Comparison of ENCODE assay signal across 27 cellular contexts in the genomic region with DNA sequence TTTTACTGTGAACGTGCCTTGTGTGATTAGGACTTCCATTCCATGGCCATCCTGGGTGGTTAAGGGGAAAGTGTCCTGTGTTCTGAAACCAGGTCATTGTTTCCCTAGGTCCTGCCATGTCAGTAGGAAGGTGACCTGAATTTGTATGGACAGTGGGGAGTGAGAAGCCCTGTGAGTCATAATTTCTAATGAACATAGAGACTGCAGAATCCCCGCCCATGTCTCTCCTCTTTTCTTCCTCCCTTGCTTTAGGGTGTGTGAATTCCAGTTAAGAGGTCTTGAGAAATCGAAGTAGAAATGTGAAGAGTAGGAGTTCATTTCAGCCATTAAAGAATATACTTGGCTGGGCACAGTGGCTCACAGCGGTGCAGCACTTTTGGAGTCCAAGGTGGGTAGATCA. TPM values are rescaled to one million over a fixed set of nuclear protein-coding genes. Genes with fewer than 3 reads are reported as not detected.
DNase-seq lines count a peak whose midpoint lies in the region; ATAC-seq, FAIRE-seq and TF ChIP-seq lines count a peak whose summit lies in the region.
"Had no signal": no experiment of that assay in that cellular context is flagged by ENCODE, and none has a peak within 500 bp of the region (broad histone marks: within the 10 kb centered on the region; RNA-seq: fewer than 3 reads in every experiment).

No MANE protein-coding gene starts in this region.

- H3K36me3 ChIP-seq in naive thymus-derived CD4-positive, alpha-beta T cell (ENCODE audit: control insufficient read depth in 2 of 3, insufficient read depth in 3 of 3, low read length in 3 of 3): peaks cover 0 to 4% (median 0%) of the 10 kb centered on the region in 3 experiments
- H3K36me3 ChIP-seq in psoas muscle (ENCODE audit: insufficient read depth in 1 of 2, low read depth in 1 of 2): no peaks in the 10 kb centered on the region
- H3K36me3 ChIP-seq: Peyer's patch, suprapubic skin had no signal

- no peaks in the 10 kb centered on the region for H3K9me3 Mint-ChIP-seq in activated CD4-positive, alpha-beta memory T cell treated with anti-CD3 and anti-CD28 coated beads for 36 hours
- no peaks in the 10 kb centered on the region for H3K9me3 Mint-ChIP-seq in activated CD4-positive, alpha-beta memory T cell treated with anti-CD3 and anti-CD28 coated beads, Interleukin-2, amount 10 ng/mL, durations not matched to agents 7 days and 5 days
- no peaks in the 10 kb centered on the region for H3K9me3 Mint-ChIP-seq in activated T-helper 17 cell treated with anti-CD3 and anti-CD28 coated beads, Interleukin-2, amount 50 U/mL, for 72 hours
- H3K9me3 Mint-ChIP-seq in naive thymus-derived CD4-positive, alpha-beta T cell: no peaks in the 10 kb centered on the region
- H3K9me3 Mint-ChIP-seq: nephron had no signal

- H3K4me3 ChIP-seq in naive thymus-derived CD4-positive, alpha-beta T cell (ENCODE audit: low read length): no peak overlapping the region
- H3K4me3 ChIP-seq in psoas muscle: no peak overlapping the region
- H3K4me3 ChIP-seq: Peyer's patch, suprapubic skin had no signal

- WGBS in psoas muscle, 3 donors: 86 to 93% (median 89%) methylated on average over 4 of the region's 4 CpGs

- H3K9me3 ChIP-seq in naive thymus-derived CD4-positive, alpha-beta T cell (ENCODE audit: control insufficient read depth in 2 of 3, low read length in 3 of 3): no peaks in the 10 kb centered on the region
- H3K9me3 ChIP-seq in psoas muscle: no peaks in the 10 kb centered on the region
- H3K9me3 ChIP-seq: Peyer's patch, suprapubic skin had no signal

- peaks cover 84% of the 10 kb centered on the region for H3K4me1 Mint-ChIP-seq in activated CD4-positive, alpha-beta memory T cell treated with anti-CD3 and anti-CD28 coated beads for 36 hours (ENCODE audit: low read depth)
- peaks cover 77% of the 10 kb centered on the region for H3K4me1 Mint-ChIP-seq in activated CD4-positive, alpha-beta memory T cell treated with anti-CD3 and anti-CD28 coated beads, Interleukin-2, amount 10 ng/mL, durations not matched to agents 7 days and 5 days
- H3K4me1 Mint-ChIP-seq in activated T-helper 17 cell treated with anti-CD3 and anti-CD28 coated beads, Interleukin-2, amount 50 U/mL, for 72 hours: peaks cover 45% of the 10 kb centered on the region
- peaks cover 54 to 97% (median 94%) of the 10 kb centered on the region in 7 donors for H3K4me1 Mint-ChIP-seq in naive thymus-derived CD4-positive, alpha-beta T cell

- no peak for DNase-seq in activated CD4-positive, alpha-beta memory T cell treated with anti-CD3 and anti-CD28 coated beads for 36 hours
- no peak for DNase-seq in activated CD4-positive, alpha-beta memory T cell treated with anti-CD3 and anti-CD28 coated beads, Interleukin-2, amount 10 ng/mL, durations not matched to agents 7 days and 5 days
- DNase-seq in GM12892 (ENCODE audit: insufficient read length) (no peak), psoas muscle (no peak)
- no peak for DNase-seq in naive thymus-derived CD4-positive, alpha-beta T cell
- DNase-seq in stimulated activated naive CD4-positive, alpha-beta T cell (lab: John Stamatoyannopoulos, UW): no peak
- DNase-seq: activated CD4-positive, alpha-beta T cell treated with anti-CD3 and anti-CD28 coated beads, Interleukin-2, amount 50 U/mL, for 48 hours; activated gamma-delta T cell treated with Interleukin-2 at 50 U/mL for 16 hours; amygdala; DMS153; effector memory CD4-positive, alpha-beta T cell; foreskin fibroblast; GOT3; head of caudate nucleus; kidney; NCI-H1105; NCI-H1930; NCI-H526 treated with DMSO at 0.1 percent for 48 hours; Peyer's patch; SHP77 treated with DMSO at 0.1 percent for 48 hours; small intestine had no signal

- H3K27ac ChIP-seq in naive thymus-derived CD4-positive, alpha-beta T cell (ENCODE audit: low read depth, low read length): no peak overlapping the region
- H3K27ac ChIP-seq in psoas muscle: no peak overlapping the region
- H3K27ac ChIP-seq: 22Rv1, Peyer's patch, suprapubic skin had no signal

- ATAC-seq in activated T-helper 17 cell treated with anti-CD3 and anti-CD28 coated beads, Interleukin-2, amount 50 U/mL, for 72 hours (replicated peaks): no peak
- ATAC-seq in naive thymus-derived CD4-positive, alpha-beta T cell: no peak
- no peak for ATAC-seq in psoas muscle
- ATAC-seq in HG03469 (IDR thresholded peaks at IDR 0.05; ENCODE audit: unreplicated experiment): no peak

- peak overlapping the region; percentile 52 for H3K27ac Mint-ChIP-seq in activated CD4-positive, alpha-beta memory T cell treated with anti-CD3 and anti-CD28 coated beads for 36 hours
- no peak overlapping the region for H3K27ac Mint-ChIP-seq in activated CD4-positive, alpha-beta memory T cell treated with anti-CD3 and anti-CD28 coated beads, Interleukin-2, amount 10 ng/mL, durations not matched to agents 7 days and 5 days
- H3K27ac Mint-ChIP-seq in activated T-helper 17 cell treated with anti-CD3 and anti-CD28 coated beads, Interleukin-2, amount 50 U/mL, for 72 hours: peak overlapping the region; percentile 34
- H3K27ac Mint-ChIP-seq in naive thymus-derived CD4-positive, alpha-beta T cell: peak overlapping the region; percentile 27 to 97 (median 81)
- H3K27ac Mint-ChIP-seq: nephron had no signal

- FAIRE-seq in GM12892 (lab: Jason Lieb, UNC): peak; percentile 17
- FAIRE-seq: colon, kidney, small intestine had no signal

- no peaks in the 10 kb centered on the region for H3K27me3 Mint-ChIP-seq in activated CD4-positive, alpha-beta memory T cell treated with anti-CD3 and anti-CD28 coated beads for 36 hours
- no peaks in the 10 kb centered on the region for H3K27me3 Mint-ChIP-seq in activated CD4-positive, alpha-beta memory T cell treated with anti-CD3 and anti-CD28 coated beads, Interleukin-2, amount 10 ng/mL, durations not matched to agents 7 days and 5 days
- no peaks in the 10 kb centered on the region for H3K27me3 Mint-ChIP-seq in activated T-helper 17 cell treated with anti-CD3 and anti-CD28 coated beads, Interleukin-2, amount 50 U/mL, for 72 hours
- H3K27me3 Mint-ChIP-seq in naive thymus-derived CD4-positive, alpha-beta T cell: no peaks in the 10 kb centered on the region

- peaks cover 49 to 79% of the 10 kb centered on the region in 2 donors for H3K4me1 ChIP-seq in naive thymus-derived CD4-positive, alpha-beta T cell (ENCODE audit: control insufficient read depth in 2 of 2, insufficient read depth in 2 of 2, low read length in 2 of 2)
- H3K4me1 ChIP-seq in psoas muscle: no peaks in the 10 kb centered on the region
- H3K4me1 ChIP-seq: Peyer's patch, suprapubic skin had no signal

- peaks cover 2% of the 10 kb centered on the region for H3K36me3 Mint-ChIP-seq in activated CD4-positive, alpha-beta memory T cell treated with anti-CD3 and anti-CD28 coated beads for 36 hours
- peaks cover 64% of the 10 kb centered on the region for H3K36me3 Mint-ChIP-seq in activated CD4-positive, alpha-beta memory T cell treated with anti-CD3 and anti-CD28 coated beads, Interleukin-2, amount 10 ng/mL, durations not matched to agents 7 days and 5 days (ENCODE audit: low read depth)
- peaks cover 12% of the 10 kb centered on the region for H3K36me3 Mint-ChIP-seq in activated T-helper 17 cell treated with anti-CD3 and anti-CD28 coated beads, Interleukin-2, amount 50 U/mL, for 72 hours (ENCODE audit: low read depth)
- peaks cover 5 to 47% (median 19%) of the 10 kb centered on the region in 5 donors for H3K36me3 Mint-ChIP-seq in naive thymus-derived CD4-positive, alpha-beta T cell

- CTCF ChIA-PET in activated CD4-positive, alpha-beta memory T cell treated with anti-CD3 and anti-CD28 coated beads for 36 hours (lab: Charles Lee): no interaction called here
- CTCF ChIA-PET in activated CD4-positive, alpha-beta memory T cell treated with anti-CD3 and anti-CD28 coated beads, Interleukin-2, amount 10 ng/mL, durations not matched to agents 7 days and 5 days (lab: Charles Lee): no interaction called here
- CTCF ChIA-PET in naive thymus-derived CD4-positive, alpha-beta T cell (lab: Charles Lee): interaction anchor here (1.4 to 2.1 kb wide), 2 partner anchors 11 to 27 kb away, joined by 4 to 7 read pairs; no protein-coding TSS in a partner anchor

- intact Hi-C loops in activated CD4-positive, alpha-beta memory T cell treated with anti-CD3 and anti-CD28 coated beads for 36 hours (cut with micrococcal nuclease): loop anchor here (10.0 kb wide), 2 partner anchors 235 to 1035 kb away; a partner anchor contains a TSS
- intact Hi-C loops in naive thymus-derived CD4-positive, alpha-beta T cell (cut with micrococcal nuclease): loop anchor here (10.0 kb wide), 3 partner anchors 675 to 1035 kb away; a partner anchor contains a TSS
- intact Hi-C loops in psoas muscle (cut with DNase I): no loop called here

- POLR2A ChIA-PET in activated CD4-positive, alpha-beta memory T cell treated with anti-CD3 and anti-CD28 coated beads for 36 hours (lab: Charles Lee): interaction anchor here (0.6 kb wide), 1 partner anchor 20 kb away, joined by 3 read pairs; no protein-coding TSS in a partner anchor
- POLR2A ChIA-PET in activated CD4-positive, alpha-beta memory T cell treated with anti-CD3 and anti-CD28 coated beads, Interleukin-2, amount 10 ng/mL, durations not matched to agents 7 days and 5 days (lab: Charles Lee): no interaction called here
- POLR2A ChIA-PET in naive thymus-derived CD4-positive, alpha-beta T cell (lab: Charles Lee): no interaction called here

- H3K4me3 Mint-ChIP-seq in activated CD4-positive, alpha-beta memory T cell treated with anti-CD3 and anti-CD28 coated beads for 36 hours: no peak overlapping the region
- no peak overlapping the region for H3K4me3 Mint-ChIP-seq in activated CD4-positive, alpha-beta memory T cell treated with anti-CD3 and anti-CD28 coated beads, Interleukin-2, amount 10 ng/mL, durations not matched to agents 7 days and 5 days
- no peak overlapping the region for H3K4me3 Mint-ChIP-seq in activated T-helper 17 cell treated with anti-CD3 and anti-CD28 coated beads, Interleukin-2, amount 50 U/mL, for 72 hours
- H3K4me3 Mint-ChIP-seq in naive thymus-derived CD4-positive, alpha-beta T cell: peak overlapping the region in 6 of 10 donors; percentile 6 to 55 (median 34)
- H3K4me3 Mint-ChIP-seq: nephron had no signal

- no peak for TF ChIP-seq CTCF in psoas muscle (IDR thresholded peaks at IDR 0.05)

- H3K27me3 ChIP-seq in naive thymus-derived CD4-positive, alpha-beta T cell (ENCODE audit: control insufficient read depth in 2 of 2, insufficient read depth in 2 of 2, low read length in 2 of 2): no peaks in the 10 kb centered on the region
- H3K27me3 ChIP-seq in psoas muscle (ENCODE audit: insufficient read depth in 3 of 3, low read length in 2 of 3): peaks cover 0 to 6% (median 0%) of the 10 kb centered on the region in 3 donors
- H3K27me3 ChIP-seq: Peyer's patch, suprapubic skin had no signal

- no peak for TF ChIP-seq POLR2A in GM12892 (IDR thresholded peaks at IDR 0.05; ENCODE audit: low read depth, low read length)

RNA-seq across cellular contexts. Expression of a gene that starts 8.1 kb away (rescaled TPM):
- 1 to 10 TPM; 8.6 to 9.5 TPM for total RNA-seq in activated CD4-positive, alpha-beta memory T cell treated with anti-CD3 and anti-CD28 coated beads for 36 hours
- 10 to 100 TPM; 14.1 to 14.7 TPM for total RNA-seq in activated CD4-positive, alpha-beta memory T cell treated with anti-CD3 and anti-CD28 coated beads, Interleukin-2, amount 10 ng/mL, durations not matched to agents 7 days and 5 days
- 9.6 TPM for polyA plus RNA-seq in GM12892 (2012; ENCODE audit: missing spikeins)
- total RNA-seq in activated T-helper 17 cell treated with anti-CD3 and anti-CD28 coated beads, Interleukin-2, amount 50 U/mL, for 72 hours: 1 to 10 TPM; 4.7 to 8.0 TPM
- total RNA-seq in naive thymus-derived CD4-positive, alpha-beta T cell: 10 to 100 TPM; 10.1 to 35.5 (median 14.0) TPM
- 10 to 100 TPM; 11.6 to 17.9 TPM for polyA plus RNA-seq in naive thymus-derived CD4-positive, alpha-beta T cell
- total RNA-seq in psoas muscle: 10 to 100 TPM in 2 of 4 donors, 1 to 10 TPM in 2; 2.8 to 15.1 (median 8.7) TPM
- 1 to 10 TPM; 2.5 to 6.6 (median 5.4) TPM for polyA plus RNA-seq in psoas muscle

RNA-seq across cellular contexts. Expression of a gene that starts 49.3 kb away (rescaled TPM):
- 10 to 100 TPM; 39.7 to 47.1 TPM for total RNA-seq in activated CD4-positive, alpha-beta memory T cell treated with anti-CD3 and anti-CD28 coated beads for 36 hours
- 10 to 100 TPM; 45.5 to 47.9 TPM for total RNA-seq in activated CD4-positive, alpha-beta memory T cell treated with anti-CD3 and anti-CD28 coated beads, Interleukin-2, amount 10 ng/mL, durations not matched to agents 7 days and 5 days
- 47.6 TPM for polyA plus RNA-seq in GM12892 (2012; ENCODE audit: missing spikeins)
- 10 to 100 TPM; 61.9 to 67.1 TPM for total RNA-seq in activated T-helper 17 cell treated with anti-CD3 and anti-CD28 coated beads, Interleukin-2, amount 50 U/mL, for 72 hours
- 10 to 100 TPM; 53.4 to 97.0 (median 67.1) TPM for total RNA-seq in naive thymus-derived CD4-positive, alpha-beta T cell
- 10 to 100 TPM; 40.3 to 40.6 TPM for polyA plus RNA-seq in naive thymus-derived CD4-positive, alpha-beta T cell
- 10 to 100 TPM; 22.5 to 30.5 (median 25.7) TPM for total RNA-seq in psoas muscle
- polyA plus RNA-seq in psoas muscle: 10 to 100 TPM; 20.3 to 37.2 (median 35.7) TPM

Comparison
In these comparisons a context has a peak if more than half of its experiments do, and no peak if none do; other contexts are left out.
1. H3K4me3 Mint-ChIP-seq: peak in naive thymus-derived CD4-positive, alpha-beta T cell (6 of 10); none in activated CD4-positive, alpha-beta memory T cell treated with anti-CD3 and anti-CD28 coated beads for 36 hours (single experiment), activated CD4-positive, alpha-beta memory T cell treated with anti-CD3 and anti-CD28 coated beads, Interleukin-2, amount 10 ng/mL, durations not matched to agents 7 days and 5 days (single experiment) and activated T-helper 17 cell treated with anti-CD3 and anti-CD28 coated beads, Interleukin-2, amount 50 U/mL, for 72 hours (single experiment).
2. intact Hi-C loops: an anchor here in activated CD4-positive, alpha-beta memory T cell treated with anti-CD3 and anti-CD28 coated beads for 36 hours (10.0 kb wide) and naive thymus-derived CD4-positive, alpha-beta T cell (10.0 kb wide); none called in psoas muscle.